Comparison of ENCODE assay signal across 2 cellular contexts in the genomic region with DNA sequence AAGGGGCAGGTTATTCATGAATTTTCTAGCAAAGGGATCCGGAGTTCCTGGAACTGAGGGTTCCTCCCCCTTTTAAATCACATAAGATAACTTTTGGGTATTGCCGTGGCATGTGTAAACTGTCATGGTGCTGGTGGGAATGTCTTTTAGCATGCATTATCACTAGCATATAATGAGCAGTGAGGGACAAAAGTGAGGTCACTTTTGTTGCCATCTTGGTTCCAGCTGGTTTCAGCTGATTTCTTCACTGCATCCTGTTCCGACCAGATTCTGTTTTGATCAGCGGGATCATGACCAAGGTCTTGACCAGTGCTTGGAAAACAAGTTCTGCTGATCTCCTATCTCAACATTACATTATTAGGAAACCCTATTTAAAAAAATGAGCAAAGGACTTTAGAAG.
TF ChIP-seq lines count a peak whose summit lies in the region.

No MANE protein-coding gene starts in this region.

TF ChIP-seq in GM12891, 5 proteins besides CTCF, POLR2A, EP300 and RAD21:
- TF ChIP-seq POU2F2 (IDR thresholded peaks at IDR 0.05; ENCODE audit: low read depth, low read length), result no peak

TF ChIP-seq in K562, 482 proteins besides CTCF, POLR2A, EP300 and RAD21:
- TF ChIP-seq ZNF41 (CRISPR knock-in tag; conservative IDR thresholded peaks at IDR 0.05) (no peak), JUND (IDR thresholded peaks at IDR 0.05; ENCODE audit: borderline replicate concordance, low read depth, low read length) (0 out of 2 replicates have a peak, but pooled peaks have one; percentile 49), JUND (tag; IDR thresholded peaks at IDR 0.05; ENCODE audit: borderline replicate concordance, low read depth, low read length) (peak; percentile 22; the same call in 1 of the 3 replicates), MEIS2 (IDR thresholded peaks at IDR 0.05; ENCODE audit: partially characterized antibody) (peak; percentile 50), ZNF197 (CRISPR knock-in tag; IDR thresholded peaks at IDR 0.05; ENCODE audit: low read depth) (no peak), KLF16 (IDR thresholded peaks at IDR 0.05) (peak; percentile 45), ILK (tag; IDR thresholded peaks at IDR 0.05; ENCODE audit: borderline replicate concordance, low read depth) (no peak), CEBPG (CRISPR knock-in tag; IDR thresholded peaks at IDR 0.05) (peak; percentile 64), CEBPG (tag; conservative IDR thresholded peaks at IDR 0.05 in 1 of 2, IDR thresholded peaks at IDR 0.05 in 1 of 2) (peak in 1 of 2 experiments; percentile 75; a peak in 2 of 4 replicates), TRIM24 (IDR thresholded peaks at IDR 0.05) (0 out of 4 replicates have a peak, but pooled peaks of 1 of the 2 experiments have one; percentile 32), ARID1B (IDR thresholded peaks at IDR 0.05) (peak; percentile 55), ATF7 (IDR thresholded peaks at IDR 0.05) (peak; percentile 90), TEAD4 (IDR thresholded peaks at IDR 0.05; ENCODE audit: low read length) (peak; percentile 35; the same call in 1 of the 2 replicates), TEAD4 (CRISPR knock-in tag; IDR thresholded peaks at IDR 0.05; ENCODE audit: borderline replicate concordance) (no peak), ZNF766 (CRISPR knock-in tag; conservative IDR thresholded peaks at IDR 0.05) (peak; percentile 69; the same call in 1 of the 2 replicates), CBFA2T3 (IDR thresholded peaks at IDR 0.05) (peak; percentile 49), YY1 (IDR thresholded peaks at IDR 0.05; ENCODE audit: borderline replicate concordance in 1 of 3, control insufficient read depth in 1 of 3, extremely low read depth in 1 of 3, insufficient read depth in 3 of 3, insufficient read length in 1 of 3, insufficient replicate concordance in 2 of 3, low read depth in 1 of 3, low read length in 2 of 3) (peak in 1 of 3 experiments; percentile 8), FOXA1 (IDR thresholded peaks at IDR 0.05; ENCODE audit: borderline replicate concordance) (no peak), TGIF2 (CRISPR knock-in tag; IDR thresholded peaks at IDR 0.05) (no peak), CEBPB (tag; IDR thresholded peaks at IDR 0.05) (peak; percentile 38; the same call in 1 of the 2 replicates), TCF3 (CRISPR knock-in tag; IDR thresholded peaks at IDR 0.05) (peak; percentile 68), TAL1 (IDR thresholded peaks at IDR 0.05) (peak; percentile 51; the same call in 1 of the 2 replicates)
- TF ChIP-seq, protein P1, sequence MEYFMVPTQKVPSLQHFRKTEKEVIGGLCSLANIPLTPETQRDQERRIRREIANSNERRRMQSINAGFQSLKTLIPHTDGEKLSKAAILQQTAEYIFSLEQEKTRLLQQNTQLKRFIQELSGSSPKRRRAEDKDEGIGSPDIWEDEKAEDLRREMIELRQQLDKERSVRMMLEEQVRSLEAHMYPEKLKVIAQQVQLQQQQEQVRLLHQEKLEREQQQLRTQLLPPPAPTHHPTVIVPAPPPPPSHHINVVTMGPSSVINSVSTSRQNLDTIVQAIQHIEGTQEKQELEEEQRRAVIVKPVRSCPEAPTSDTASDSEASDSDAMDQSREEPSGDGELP (CRISPR knock-in tag; IDR thresholded peaks at IDR 0.05; ENCODE audit: borderline replicate concordance), result peak; percentile 48; the same call in 1 of the 2 replicates
- TF ChIP-seq, protein P2, sequence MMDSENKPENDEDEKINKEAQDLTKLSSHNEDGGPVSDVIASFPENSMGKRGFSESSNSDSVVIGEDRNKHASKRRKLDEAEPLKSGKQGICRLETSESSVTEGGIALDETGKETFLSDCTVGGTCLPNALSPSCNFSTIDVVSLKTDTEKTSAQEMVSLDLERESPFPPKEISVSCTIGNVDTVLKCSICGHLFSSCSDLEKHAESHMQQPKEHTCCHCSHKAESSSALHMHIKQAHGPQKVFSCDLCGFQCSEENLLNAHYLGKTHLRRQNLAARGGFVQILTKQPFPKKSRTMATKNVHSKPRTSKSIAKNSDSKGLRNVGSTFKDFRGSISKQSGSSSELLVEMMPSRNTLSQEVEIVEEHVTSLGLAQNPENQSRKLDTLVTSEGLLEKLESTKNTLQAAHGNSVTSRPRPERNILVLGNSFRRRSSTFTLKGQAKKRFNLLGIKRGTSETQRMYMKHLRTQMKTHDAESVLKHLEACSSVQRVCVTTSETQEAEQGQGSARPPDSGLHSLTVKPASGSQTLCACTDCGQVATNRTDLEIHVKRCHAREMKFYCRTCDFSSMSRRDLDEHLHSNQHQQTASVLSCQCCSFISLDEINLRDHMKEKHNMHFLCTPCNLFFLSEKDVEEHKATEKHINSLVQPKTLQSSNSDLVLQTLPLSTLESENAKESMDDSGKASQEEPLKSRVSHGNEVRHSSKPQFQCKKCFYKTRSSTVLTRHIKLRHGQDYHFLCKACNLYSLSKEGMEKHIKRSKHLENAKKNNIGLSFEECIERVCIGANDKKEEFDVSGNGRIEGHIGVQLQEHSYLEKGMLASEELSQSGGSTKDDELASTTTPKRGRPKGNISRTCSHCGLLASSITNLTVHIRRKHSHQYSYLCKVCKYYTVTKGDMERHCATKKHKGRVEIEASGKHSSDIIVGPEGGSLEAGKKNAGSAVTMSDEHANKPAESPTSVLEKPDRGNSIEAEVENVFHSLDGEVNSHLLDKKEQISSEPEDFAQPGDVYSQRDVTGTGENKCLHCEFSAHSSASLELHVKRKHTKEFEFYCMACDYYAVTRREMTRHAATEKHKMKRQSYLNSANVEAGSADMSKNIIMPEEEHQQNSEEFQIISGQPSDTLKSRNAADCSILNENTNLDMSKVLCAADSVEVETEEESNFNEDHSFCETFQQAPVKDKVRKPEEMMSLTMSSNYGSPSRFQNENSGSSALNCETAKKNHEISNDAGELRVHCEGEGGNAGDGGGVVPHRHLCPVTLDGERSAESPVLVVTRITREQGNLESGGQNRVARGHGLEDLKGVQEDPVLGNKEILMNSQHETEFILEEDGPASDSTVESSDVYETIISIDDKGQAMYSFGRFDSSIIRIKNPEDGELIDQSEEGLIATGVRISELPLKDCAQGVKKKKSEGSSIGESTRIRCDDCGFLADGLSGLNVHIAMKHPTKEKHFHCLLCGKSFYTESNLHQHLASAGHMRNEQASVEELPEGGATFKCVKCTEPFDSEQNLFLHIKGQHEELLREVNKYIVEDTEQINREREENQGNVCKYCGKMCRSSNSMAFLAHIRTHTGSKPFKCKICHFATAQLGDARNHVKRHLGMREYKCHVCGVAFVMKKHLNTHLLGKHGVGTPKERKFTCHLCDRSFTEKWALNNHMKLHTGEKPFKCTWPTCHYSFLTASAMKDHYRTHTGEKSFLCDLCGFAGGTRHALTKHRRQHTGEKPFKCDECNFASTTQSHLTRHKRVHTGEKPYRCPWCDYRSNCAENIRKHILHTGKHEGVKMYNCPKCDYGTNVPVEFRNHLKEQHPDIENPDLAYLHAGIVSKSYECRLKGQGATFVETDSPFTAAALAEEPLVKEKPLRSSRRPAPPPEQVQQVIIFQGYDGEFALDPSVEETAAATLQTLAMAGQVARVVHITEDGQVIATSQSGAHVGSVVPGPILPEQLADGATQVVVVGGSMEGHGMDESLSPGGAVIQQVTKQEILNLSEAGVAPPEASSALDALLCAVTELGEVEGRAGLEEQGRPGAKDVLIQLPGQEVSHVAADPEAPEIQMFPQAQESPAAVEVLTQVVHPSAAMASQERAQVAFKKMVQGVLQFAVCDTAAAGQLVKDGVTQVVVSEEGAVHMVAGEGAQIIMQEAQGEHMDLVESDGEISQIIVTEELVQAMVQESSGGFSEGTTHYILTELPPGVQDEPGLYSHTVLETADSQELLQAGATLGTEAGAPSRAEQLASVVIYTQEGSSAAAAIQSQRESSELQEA (IDR thresholded peaks at IDR 0.05; ENCODE audit: low read depth), result no peak
- TF ChIP-seq, protein P3, sequence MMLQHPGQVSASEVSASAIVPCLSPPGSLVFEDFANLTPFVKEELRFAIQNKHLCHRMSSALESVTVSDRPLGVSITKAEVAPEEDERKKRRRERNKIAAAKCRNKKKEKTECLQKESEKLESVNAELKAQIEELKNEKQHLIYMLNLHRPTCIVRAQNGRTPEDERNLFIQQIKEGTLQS (IDR thresholded peaks at IDR 0.05), result peak; percentile 58; the same call in 1 of the 2 replicates
- TF ChIP-seq, protein P3 (CRISPR knock-in tag; conservative IDR thresholded peaks at IDR 0.05), result no peak
